ENCODE assay signal across 1 cellular context in the genomic region with DNA sequence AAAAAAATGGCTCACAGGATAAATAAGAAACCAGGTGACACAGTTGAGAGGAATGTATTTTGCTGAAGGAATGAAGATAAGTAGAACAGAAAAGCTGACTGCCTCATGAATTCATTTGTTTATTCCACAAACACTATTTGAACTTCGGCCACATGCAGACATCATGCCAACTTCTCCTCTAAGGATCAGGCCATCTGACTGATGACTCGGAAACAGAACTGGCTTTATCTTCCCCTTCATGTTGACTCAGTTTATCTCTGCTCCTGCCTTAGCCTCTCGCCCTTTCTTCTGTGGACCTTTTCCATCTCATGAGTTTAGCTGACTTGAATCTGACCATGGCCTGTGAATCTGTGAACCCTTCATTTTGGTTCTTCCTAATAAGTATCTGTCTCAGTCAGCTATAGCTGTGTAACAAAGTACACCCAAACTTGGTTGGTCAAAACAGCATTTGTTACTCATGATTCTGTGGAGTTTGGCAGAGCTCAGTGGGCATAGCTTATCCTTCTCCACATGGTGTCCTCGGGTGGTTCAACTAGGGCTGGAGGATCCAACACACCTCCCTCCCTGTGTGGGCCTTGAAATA.
TF ChIP-seq lines count a peak whose summit lies in the region.

No MANE protein-coding gene starts in this region.

TF ChIP-seq in HepG2, 621 proteins besides CTCF, POLR2A, EP300 and RAD21 (continued from another document and continues in another):
- TF ChIP-seq HNF4A (CRISPR knock-in tag; IDR thresholded peaks at IDR 0.05) (peak; percentile 44; the same call in 1 of the 2 replicates), MATR3 (CRISPR knock-in tag; IDR thresholded peaks at IDR 0.05) (no peak), ZNF224 (CRISPR knock-in tag; IDR thresholded peaks at IDR 0.05) (no peak), NFYC (CRISPR knock-in tag; IDR thresholded peaks at IDR 0.05) (no peak), ZNF225 (CRISPR knock-in tag; IDR thresholded peaks at IDR 0.05) (no peak), ATM (IDR thresholded peaks at IDR 0.05; ENCODE audit: borderline replicate concordance) (no peak), ZNF503 (CRISPR knock-in tag; IDR thresholded peaks at IDR 0.05) (0 out of 2 replicates have a peak, but pooled peaks have one; percentile 51), HCFC1 (IDR thresholded peaks at IDR 0.05; ENCODE audit: low read depth, low read length) (no peak), TERF1 (CRISPR knock-in tag; IDR thresholded peaks at IDR 0.05) (no peak), NCOA2 (CRISPR knock-in tag; IDR thresholded peaks at IDR 0.05) (peak; percentile 35; the same call in 1 of the 2 replicates), HNRNPLL (IDR thresholded peaks at IDR 0.05; ENCODE audit: low read depth, low read length, poor library complexity, severe bottlenecking) (no peak), XRCC5 (optimal IDR thresholded peaks at IDR 0.05; ENCODE audit: low read length) (no peak), ZNF3 (CRISPR knock-in tag; IDR thresholded peaks at IDR 0.05) (peak; percentile 47; the same call in 1 of the 2 replicates), ZIK1 (CRISPR knock-in tag; IDR thresholded peaks at IDR 0.05; ENCODE audit: borderline replicate concordance, low read depth) (no peak), MAFF (IDR thresholded peaks at IDR 0.05; ENCODE audit: low read depth, low read length) (peak; percentile 42), ZFAT (CRISPR knock-in tag; conservative IDR thresholded peaks at IDR 0.05) (no peak), CERS6 (CRISPR knock-in tag; IDR thresholded peaks at IDR 0.05) (no peak), MIER2 (CRISPR knock-in tag; IDR thresholded peaks at IDR 0.05) (no peak), ZZZ3 (CRISPR knock-in tag; IDR thresholded peaks at IDR 0.05; ENCODE audit: borderline replicate concordance) (no peak), ZSCAN31 (CRISPR knock-in tag; IDR thresholded peaks at IDR 0.05; ENCODE audit: low read depth) (0 out of 2 replicates have a peak, but pooled peaks have one; percentile 57), PRMT3 (CRISPR knock-in tag; IDR thresholded peaks at IDR 0.05; ENCODE audit: borderline replicate concordance, low read depth) (0 out of 2 replicates have a peak, but pooled peaks have one; percentile 30), MTA1 (CRISPR knock-in tag; IDR thresholded peaks at IDR 0.05; ENCODE audit: borderline replicate concordance) (no peak), TOE1 (CRISPR knock-in tag; IDR thresholded peaks at IDR 0.05) (no peak), ELF1 (CRISPR knock-in tag; IDR thresholded peaks at IDR 0.05) (no peak), ZFYVE20 (CRISPR knock-in tag; IDR thresholded peaks at IDR 0.05; ENCODE audit: borderline replicate concordance, low read depth) (no peak), DR1 (CRISPR knock-in tag; IDR thresholded peaks at IDR 0.05) (no peak), RBM22 (optimal IDR thresholded peaks at IDR 0.05; ENCODE audit: low read length) (no peak), MTF2 (CRISPR knock-in tag; IDR thresholded peaks at IDR 0.05; ENCODE audit: borderline replicate concordance) (no peak), SMARCC2 (IDR thresholded peaks at IDR 0.05) (no peak), FLYWCH1 (CRISPR knock-in tag; IDR thresholded peaks at IDR 0.05) (no peak), GATA4 (IDR thresholded peaks at IDR 0.05; ENCODE audit: borderline replicate concordance, low read depth) (peak; percentile 56; the same call in 1 of the 2 replicates), ARNT (IDR thresholded peaks at IDR 0.05) (no peak), ZBTB14 (CRISPR knock-in tag; IDR thresholded peaks at IDR 0.05) (no peak), PAWR (CRISPR knock-in tag; IDR thresholded peaks at IDR 0.05; ENCODE audit: borderline replicate concordance) (no peak), ZBTB2 (CRISPR knock-in tag; IDR thresholded peaks at IDR 0.05; ENCODE audit: low read depth) (no peak), ZBTB21 (CRISPR knock-in tag; IDR thresholded peaks at IDR 0.05) (no peak)
- TF ChIP-seq, protein P1, sequence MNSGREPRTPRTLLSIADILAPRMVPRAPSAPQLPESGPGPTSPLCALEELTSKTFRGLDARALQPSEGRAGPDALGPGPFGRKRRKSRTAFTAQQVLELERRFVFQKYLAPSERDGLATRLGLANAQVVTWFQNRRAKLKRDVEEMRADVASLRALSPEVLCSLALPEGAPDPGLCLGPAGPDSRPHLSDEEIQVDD (CRISPR knock-in tag; IDR thresholded peaks at IDR 0.05; ENCODE audit: borderline replicate concordance), result no peak
- TF ChIP-seq, protein P2, sequence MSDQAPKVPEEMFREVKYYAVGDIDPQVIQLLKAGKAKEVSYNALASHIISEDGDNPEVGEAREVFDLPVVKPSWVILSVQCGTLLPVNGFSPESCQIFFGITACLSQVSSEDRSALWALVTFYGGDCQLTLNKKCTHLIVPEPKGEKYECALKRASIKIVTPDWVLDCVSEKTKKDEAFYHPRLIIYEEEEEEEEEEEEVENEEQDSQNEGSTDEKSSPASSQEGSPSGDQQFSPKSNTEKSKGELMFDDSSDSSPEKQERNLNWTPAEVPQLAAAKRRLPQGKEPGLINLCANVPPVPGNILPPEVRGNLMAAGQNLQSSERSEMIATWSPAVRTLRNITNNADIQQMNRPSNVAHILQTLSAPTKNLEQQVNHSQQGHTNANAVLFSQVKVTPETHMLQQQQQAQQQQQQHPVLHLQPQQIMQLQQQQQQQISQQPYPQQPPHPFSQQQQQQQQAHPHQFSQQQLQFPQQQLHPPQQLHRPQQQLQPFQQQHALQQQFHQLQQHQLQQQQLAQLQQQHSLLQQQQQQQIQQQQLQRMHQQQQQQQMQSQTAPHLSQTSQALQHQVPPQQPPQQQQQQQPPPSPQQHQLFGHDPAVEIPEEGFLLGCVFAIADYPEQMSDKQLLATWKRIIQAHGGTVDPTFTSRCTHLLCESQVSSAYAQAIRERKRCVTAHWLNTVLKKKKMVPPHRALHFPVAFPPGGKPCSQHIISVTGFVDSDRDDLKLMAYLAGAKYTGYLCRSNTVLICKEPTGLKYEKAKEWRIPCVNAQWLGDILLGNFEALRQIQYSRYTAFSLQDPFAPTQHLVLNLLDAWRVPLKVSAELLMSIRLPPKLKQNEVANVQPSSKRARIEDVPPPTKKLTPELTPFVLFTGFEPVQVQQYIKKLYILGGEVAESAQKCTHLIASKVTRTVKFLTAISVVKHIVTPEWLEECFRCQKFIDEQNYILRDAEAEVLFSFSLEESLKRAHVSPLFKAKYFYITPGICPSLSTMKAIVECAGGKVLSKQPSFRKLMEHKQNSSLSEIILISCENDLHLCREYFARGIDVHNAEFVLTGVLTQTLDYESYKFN (CRISPR knock-in tag; conservative IDR thresholded peaks at IDR 0.05), result peak; percentile 82
- TF ChIP-seq, protein P3, sequence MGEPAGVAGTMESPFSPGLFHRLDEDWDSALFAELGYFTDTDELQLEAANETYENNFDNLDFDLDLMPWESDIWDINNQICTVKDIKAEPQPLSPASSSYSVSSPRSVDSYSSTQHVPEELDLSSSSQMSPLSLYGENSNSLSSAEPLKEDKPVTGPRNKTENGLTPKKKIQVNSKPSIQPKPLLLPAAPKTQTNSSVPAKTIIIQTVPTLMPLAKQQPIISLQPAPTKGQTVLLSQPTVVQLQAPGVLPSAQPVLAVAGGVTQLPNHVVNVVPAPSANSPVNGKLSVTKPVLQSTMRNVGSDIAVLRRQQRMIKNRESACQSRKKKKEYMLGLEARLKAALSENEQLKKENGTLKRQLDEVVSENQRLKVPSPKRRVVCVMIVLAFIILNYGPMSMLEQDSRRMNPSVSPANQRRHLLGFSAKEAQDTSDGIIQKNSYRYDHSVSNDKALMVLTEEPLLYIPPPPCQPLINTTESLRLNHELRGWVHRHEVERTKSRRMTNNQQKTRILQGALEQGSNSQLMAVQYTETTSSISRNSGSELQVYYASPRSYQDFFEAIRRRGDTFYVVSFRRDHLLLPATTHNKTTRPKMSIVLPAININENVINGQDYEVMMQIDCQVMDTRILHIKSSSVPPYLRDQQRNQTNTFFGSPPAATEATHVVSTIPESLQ (CRISPR knock-in tag; conservative IDR thresholded peaks at IDR 0.05), result no peak
- TF ChIP-seq, protein P4, sequence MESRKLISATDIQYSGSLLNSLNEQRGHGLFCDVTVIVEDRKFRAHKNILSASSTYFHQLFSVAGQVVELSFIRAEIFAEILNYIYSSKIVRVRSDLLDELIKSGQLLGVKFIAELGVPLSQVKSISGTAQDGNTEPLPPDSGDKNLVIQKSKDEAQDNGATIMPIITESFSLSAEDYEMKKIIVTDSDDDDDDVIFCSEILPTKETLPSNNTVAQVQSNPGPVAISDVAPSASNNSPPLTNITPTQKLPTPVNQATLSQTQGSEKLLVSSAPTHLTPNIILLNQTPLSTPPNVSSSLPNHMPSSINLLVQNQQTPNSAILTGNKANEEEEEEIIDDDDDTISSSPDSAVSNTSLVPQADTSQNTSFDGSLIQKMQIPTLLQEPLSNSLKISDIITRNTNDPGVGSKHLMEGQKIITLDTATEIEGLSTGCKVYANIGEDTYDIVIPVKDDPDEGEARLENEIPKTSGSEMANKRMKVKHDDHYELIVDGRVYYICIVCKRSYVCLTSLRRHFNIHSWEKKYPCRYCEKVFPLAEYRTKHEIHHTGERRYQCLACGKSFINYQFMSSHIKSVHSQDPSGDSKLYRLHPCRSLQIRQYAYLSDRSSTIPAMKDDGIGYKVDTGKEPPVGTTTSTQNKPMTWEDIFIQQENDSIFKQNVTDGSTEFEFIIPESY (CRISPR knock-in tag; IDR thresholded peaks at IDR 0.05), result no peak
